ENCODE assay signal across 26 cellular contexts in the genomic region with DNA sequence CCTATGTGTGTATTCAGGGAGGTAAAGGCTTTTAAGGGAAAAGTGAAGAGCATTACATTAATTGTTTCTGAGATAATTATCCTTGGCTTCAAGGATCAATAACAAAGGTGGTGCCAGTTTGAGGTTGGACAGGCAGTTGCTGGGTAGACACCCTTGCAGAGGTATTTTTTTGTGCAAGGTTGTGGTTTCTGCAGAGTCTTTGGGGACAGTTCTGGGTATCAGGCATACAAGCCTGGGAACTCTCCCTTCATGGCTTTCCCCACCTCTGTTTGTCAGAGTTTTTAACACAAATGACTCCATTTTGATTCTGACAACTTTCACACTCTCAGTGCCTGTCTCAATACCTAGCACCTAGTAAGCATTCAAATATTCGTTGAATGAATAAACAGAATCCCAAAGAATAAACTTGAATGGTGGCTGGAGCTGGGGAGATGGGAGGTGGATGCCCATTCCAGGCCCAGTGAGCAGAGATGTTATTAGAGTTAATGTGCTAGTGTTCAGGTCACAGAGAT.
"Had no signal": no experiment of that assay in that cellular context is flagged by ENCODE, and none has a peak within 500 bp of the region (broad histone marks: within the 10 kb centered on the region; RNA-seq: fewer than 3 reads in every experiment).

No MANE protein-coding gene starts in this region.

- H3K9ac ChIP-seq: neural progenitor cell, parathyroid adenoma had no signal

- H2AFZ ChIP-seq: neural progenitor cell, parathyroid adenoma had no signal

- H3K4me3 ChIP-seq: neural progenitor cell, ovary, psoas muscle, right lobe of liver, sigmoid colon, stomach, thoracic aorta, thyroid gland, tibial nerve, upper lobe of left lung, vagina had no signal

- FAIRE-seq: small intestine, urothelium cell line had no signal

- H3K4me1 ChIP-seq: neural progenitor cell, parathyroid adenoma, psoas muscle, right lobe of liver, sigmoid colon, upper lobe of left lung, vagina had no signal

- H3K27ac ChIP-seq: neural progenitor cell, ovary, parathyroid adenoma, psoas muscle, right lobe of liver, sigmoid colon, stomach, thoracic aorta, thyroid gland, tibial nerve, upper lobe of left lung, vagina had no signal

- H3K79me2 ChIP-seq: parathyroid adenoma had no signal

- H3K9me3 ChIP-seq: ovary, psoas muscle, right lobe of liver, sigmoid colon, stomach, thoracic aorta, thyroid gland, tibial nerve, upper lobe of left lung, vagina had no signal

- H3K36me3 ChIP-seq: neural progenitor cell, ovary, right lobe of liver, sigmoid colon, stomach, thoracic aorta, thyroid gland, tibial nerve, upper lobe of left lung, vagina had no signal

- H3K27me3 ChIP-seq: ovary, right lobe of liver, sigmoid colon, stomach, thyroid gland, upper lobe of left lung, vagina had no signal

- ATAC-seq: natural killer cell; psoas muscle; right cardiac atrium; right lobe of liver; stimulated activated effector memory CD8-positive, alpha-beta T cell treated with anti-CD3 and anti-CD28 coated beads, Interleukin-12 subunit alpha, Interleukin-12 subunit beta, amount 100 ng/mL, for 72 hours; stimulated activated naive B cell treated with anti-CD40 and anti-IgM and Interleukin-4, amounts not matched to agents 10 μg/mL and 1 μg/mL and 100 μg/mL, for 72 hours had no signal

- DNase-seq: natural killer cell; occipital lobe; ovary; posterior cingulate gyrus; psoas muscle; right cardiac atrium; right lobe of liver; sigmoid colon; small intestine; stimulated activated CD4-positive, alpha-beta T cell treated with anti-CD3 and anti-CD28 coated beads, Interleukin-15, amount 100 ng/mL, for 24 hours; stimulated activated CD4-positive, alpha-beta T cell treated with anti-CD3 and anti-CD28 coated beads, Interleukin-2, amount 100 ng/mL, for 24 hours; stimulated activated CD4-positive, alpha-beta T cell treated with anti-CD3 and anti-CD28 coated beads, Interleukin-2, amount 100 ng/mL, for 48 hours; stimulated activated CD4-positive, alpha-beta T cell treated with anti-CD3 and anti-CD28 coated beads, Interleukin-4, amount 100 ng/mL, for 24 hours; stimulated activated naive B cell treated with anti-CD40 and anti-IgM and Interleukin-4, amounts not matched to agents 10 μg/mL and 1 μg/mL and 100 μg/mL, for 72 hours; stimulated activated naive CD4-positive, alpha-beta T cell treated with Interleukin-2 at 50 U/mL for 16 hours; stomach; thyroid gland; trophoblast cell; upper lobe of left lung had no signal

- H3K4me2 ChIP-seq: neural progenitor cell had no signal
